Comparison of ENCODE assay signal across 1 cellular context in genomic region chr17:64780096-64781012, GRCh38.
TF ChIP-seq lines count a peak whose summit lies in the region.

No MANE protein-coding gene starts in this region.

TF ChIP-seq in HEK293, 187 proteins besides CTCF, POLR2A, EP300 and RAD21 (continued from another document):
- TF ChIP-seq ZNF518A (tag by site-specific recombination; conservative IDR thresholded peaks at IDR 0.05; ENCODE audit: low read depth): no peak
- no peak for TF ChIP-seq AEBP2 (tag by site-specific recombination; IDR thresholded peaks at IDR 0.05; ENCODE audit: borderline replicate concordance)
- TF ChIP-seq ZNF560 (tag by site-specific recombination; IDR thresholded peaks at IDR 0.05; ENCODE audit: borderline replicate concordance): no peak
- TF ChIP-seq SP3 (tag by site-specific recombination; IDR thresholded peaks at IDR 0.05): peak; percentile 34
- TF ChIP-seq ZNF174 (tag by site-specific recombination; IDR thresholded peaks at IDR 0.05): no peak
- no peak for TF ChIP-seq ZNF449 (tag by site-specific recombination; IDR thresholded peaks at IDR 0.05)
- TF ChIP-seq ZNF133 (tag by site-specific recombination; IDR thresholded peaks at IDR 0.05): no peak
- TF ChIP-seq ZNF514 (tag by site-specific recombination; IDR thresholded peaks at IDR 0.05): no peak
- no peak for TF ChIP-seq ZNF19 (tag by site-specific recombination; IDR thresholded peaks at IDR 0.05; ENCODE audit: low read depth)
- no peak for TF ChIP-seq ZNF354C (tag by site-specific recombination; IDR thresholded peaks at IDR 0.05; ENCODE audit: borderline replicate concordance, low read depth)
- no peak for TF ChIP-seq REPIN1 (tag by site-specific recombination; IDR thresholded peaks at IDR 0.05; ENCODE audit: low read depth)
- TF ChIP-seq IKZF3 (tag by site-specific recombination; IDR thresholded peaks at IDR 0.05): peak; percentile 57
- TF ChIP-seq ZFP37 (tag by site-specific recombination; IDR thresholded peaks at IDR 0.05): no peak
- no peak for TF ChIP-seq ZNF112 (tag by site-specific recombination; IDR thresholded peaks at IDR 0.05)
- no peak for TF ChIP-seq OSR2 (tag by site-specific recombination; IDR thresholded peaks at IDR 0.05)
- TF ChIP-seq GLIS2 (tag by site-specific recombination; IDR thresholded peaks at IDR 0.05): peak; percentile 83
- TF ChIP-seq ZNF341 (tag by site-specific recombination; IDR thresholded peaks at IDR 0.05; ENCODE audit: low read depth): peak; percentile 97
- no peak for TF ChIP-seq BCL11B (tag by site-specific recombination; IDR thresholded peaks at IDR 0.05; ENCODE audit: low read depth)
- TF ChIP-seq SP2 (tag by site-specific recombination; IDR thresholded peaks at IDR 0.05): peak; percentile 76
- peak; percentile 65; the same call in 1 of the 2 replicates for TF ChIP-seq ZBTB20 (tag by site-specific recombination; IDR thresholded peaks at IDR 0.05)
- peak; percentile 58; the same call in 1 of the 2 replicates for TF ChIP-seq PATZ1 (tag by site-specific recombination; IDR thresholded peaks at IDR 0.05)
- no peak for TF ChIP-seq MEIS1 (CRISPR knock-in tag; IDR thresholded peaks at IDR 0.05; ENCODE audit: borderline replicate concordance)
- TF ChIP-seq GLIS1 (tag by site-specific recombination; IDR thresholded peaks at IDR 0.05): peak; percentile 23
- TF ChIP-seq ZNF266 (tag by site-specific recombination; IDR thresholded peaks at IDR 0.05; ENCODE audit: low read depth): no peak
- TF ChIP-seq ZNF335 (tag by site-specific recombination; conservative IDR thresholded peaks at IDR 0.05): peak; percentile 81
- TF ChIP-seq ZNF704 (tag by site-specific recombination; IDR thresholded peaks at IDR 0.05): no peak
- no peak for TF ChIP-seq ZNF157 (tag by site-specific recombination; IDR thresholded peaks at IDR 0.05)
- no peak for TF ChIP-seq ZNF670 (tag by site-specific recombination; IDR thresholded peaks at IDR 0.05; ENCODE audit: low read depth)
- TF ChIP-seq ZNF473 (tag by site-specific recombination; IDR thresholded peaks at IDR 0.05): no peak
- TF ChIP-seq OVOL3 (tag by site-specific recombination; IDR thresholded peaks at IDR 0.05): no peak
- TF ChIP-seq ZNF202 (tag by site-specific recombination; IDR thresholded peaks at IDR 0.05; ENCODE audit: borderline replicate concordance): no peak
- no peak for TF ChIP-seq ZNF10 (tag by site-specific recombination; IDR thresholded peaks at IDR 0.05)
- no peak for TF ChIP-seq ZNF544 (tag by site-specific recombination; IDR thresholded peaks at IDR 0.05)
- no peak for TF ChIP-seq KLF1 (tag by site-specific recombination; IDR thresholded peaks at IDR 0.05)
- peak; percentile 68 for TF ChIP-seq PRDM10 (tag by site-specific recombination; IDR thresholded peaks at IDR 0.05)
- TF ChIP-seq TCF7L2 (IDR thresholded peaks at IDR 0.05; ENCODE audit: borderline replicate concordance, low read depth, low read length): no peak
- TF ChIP-seq ZNF214 (tag by site-specific recombination; IDR thresholded peaks at IDR 0.05; ENCODE audit: borderline replicate concordance): no peak
- TF ChIP-seq ZNF398 (tag by site-specific recombination; IDR thresholded peaks at IDR 0.05): no peak
- 0 out of 2 replicates have a peak, but pooled peaks have one; percentile 30 for TF ChIP-seq KLF16 (tag by site-specific recombination; IDR thresholded peaks at IDR 0.05)
- TF ChIP-seq ZNF510 (tag by site-specific recombination; IDR thresholded peaks at IDR 0.05; ENCODE audit: insufficient replicate concordance): no peak
- no peak for TF ChIP-seq ZBTB21 (tag by site-specific recombination; IDR thresholded peaks at IDR 0.05)
- no peak for TF ChIP-seq HOXA7 (CRISPR knock-in tag; IDR thresholded peaks at IDR 0.05; ENCODE audit: borderline replicate concordance)
- TF ChIP-seq ZNF184 (tag by site-specific recombination; IDR thresholded peaks at IDR 0.05): no peak
- TF ChIP-seq ZNF548 (tag by site-specific recombination; IDR thresholded peaks at IDR 0.05): no peak
- no peak for TF ChIP-seq MZF1 (tag by site-specific recombination; IDR thresholded peaks at IDR 0.05; ENCODE audit: borderline replicate concordance)
- TF ChIP-seq ZNF76 (tag by site-specific recombination; IDR thresholded peaks at IDR 0.05; ENCODE audit: borderline replicate concordance, low read depth): peak; percentile 65; the same call in 1 of the 2 replicates
